ENCODE assay signal across 8 cellular contexts in the genomic region with DNA sequence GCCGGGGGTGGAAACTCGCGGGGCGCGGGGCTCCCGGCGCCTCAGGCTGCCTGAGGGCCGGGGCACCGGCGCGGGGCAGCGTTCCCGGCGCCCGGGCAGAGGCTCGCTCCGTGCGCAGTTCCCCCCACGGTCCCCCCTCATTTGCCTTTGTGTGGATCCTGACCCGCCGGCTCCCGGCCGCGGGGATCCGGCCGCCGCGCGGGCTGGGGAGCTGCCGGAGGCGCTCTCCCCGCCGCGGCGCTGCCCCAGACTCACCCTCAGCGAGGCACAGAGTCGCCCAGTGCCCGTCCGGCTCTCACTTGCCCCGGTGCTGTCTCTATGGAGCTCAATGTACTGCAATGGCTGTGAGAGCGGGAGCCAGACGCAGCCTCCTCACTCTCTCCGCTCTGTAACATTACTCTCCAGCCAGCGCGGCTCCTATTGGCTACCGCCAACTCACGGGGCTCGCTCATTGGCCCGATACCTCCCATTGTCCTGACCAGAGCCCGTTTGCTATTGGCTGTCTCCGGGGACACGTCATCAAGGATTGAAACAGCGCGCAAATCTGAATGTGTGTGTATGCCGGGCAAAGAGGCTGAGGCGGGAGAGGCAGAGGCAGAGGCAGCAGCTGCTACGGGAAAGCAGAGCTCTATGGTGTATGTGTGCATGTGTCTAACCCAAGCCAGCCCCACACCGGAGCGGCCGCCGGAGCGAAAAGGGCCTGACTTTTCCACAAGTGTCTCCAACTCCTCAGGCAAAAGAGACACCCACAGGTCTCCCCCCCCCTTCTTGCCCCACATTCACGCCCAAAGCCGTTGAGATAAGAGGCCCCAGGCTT.
A peak's percentile ranks its signal among the peaks of the same experiment; 100 is the strongest.
DNase-seq lines count a peak whose midpoint lies in the region; ATAC-seq lines count a peak whose summit lies in the region.

A gene (minus strand): TSS at position 396 of the 817 bp plus-strand sequence. CDS start 2,256 bp downstream, outside the sequence.

- peak; percentile 100 for DNase-seq in NCI-H748 (lab: John Stamatoyannopoulos, UW; ENCODE audit: unreplicated experiment)
- DNase-seq in activated CD4-positive, alpha-beta T cell treated with anti-CD3 and anti-CD28 coated beads, Interleukin-2, amount 50 U/mL, for 1 hour = peak; percentile 94
- DNase-seq in dedifferentiated amniotic fluid mesenchymal stem cell (ENCODE audit: extremely low spot score) = peak; percentile 99
- DNase-seq in left kidney (ENCODE audit: low read depth, low spot score) = peak; percentile 100
- peak; percentile 94 to 96 for DNase-seq in stimulated activated CD4-positive, alpha-beta T cell treated with anti-CD3 and anti-CD28 coated beads, Interleukin-2, amount 100 ng/mL, for 24 hours

- peak within 1 kb of the TSS; percentile 98 to 100 (median 100) for H3K9ac ChIP-seq in BLaER1 treated with 17β-estradiol and CSF1 and Interleukin-3, amounts not matched to agents 10 nM and 100 nM

- peaks cover 0 to 34% (median 17%) of the 10 kb centered on the region in 11 experiments; a peak in 14 of 22 replicates for H4K20me1 ChIP-seq in BLaER1 treated with 17β-estradiol and CSF1 and Interleukin-3, amounts not matched to agents 10 nM and 100 nM

- H3K36me3 ChIP-seq in BLaER1 treated with 17β-estradiol and CSF1 and Interleukin-3, amounts not matched to agents 10 nM and 100 nM = peaks cover 13 to 35% (median 28%) of the 10 kb centered on the region in 11 experiments; a peak in 21 of 22 replicates

- ATAC-seq in GM19351 (IDR thresholded peaks at IDR 0.05; ENCODE audit: unreplicated experiment) (peak; percentile 84), HG03521 (IDR thresholded peaks at IDR 0.05; ENCODE audit: unreplicated experiment) (peak; percentile 76)

- H3K4me3 ChIP-seq in BLaER1 treated with 17β-estradiol and CSF1 and Interleukin-3, amounts not matched to agents 10 nM and 100 nM = peak within 1 kb of the TSS; percentile 85 to 100 (median 100)

- H3K4me2 ChIP-seq in BLaER1 treated with 17β-estradiol and CSF1 and Interleukin-3, amounts not matched to agents 10 nM and 100 nM = peak within 1 kb of the TSS; percentile 84 to 99 (median 94)

- H3K27me3 ChIP-seq in BLaER1 treated with 17β-estradiol and CSF1 and Interleukin-3, amounts not matched to agents 10 nM and 100 nM = no peaks in the 10 kb centered on the region

- peaks cover 21 to 42% (median 40%) of the 10 kb centered on the region in 10 experiments for H3K4me1 ChIP-seq in BLaER1 treated with 17β-estradiol and CSF1 and Interleukin-3, amounts not matched to agents 10 nM and 100 nM

- peak within 1 kb of the TSS; percentile 98 to 100 (median 100) for H3K27ac ChIP-seq in BLaER1 treated with 17β-estradiol and CSF1 and Interleukin-3, amounts not matched to agents 10 nM and 100 nM

- no peaks in the 10 kb centered on the region for H3K9me3 ChIP-seq in BLaER1 treated with 17β-estradiol and CSF1 and Interleukin-3, amounts not matched to agents 10 nM and 100 nM (replicated peaks in 1 of 11)

Comparison
In these comparisons a context has a peak if more than half of its experiments do, and no peak if none do; other contexts are left out.
1. Peak in every context shown above with its lines: DNase-seq, ATAC-seq, H3K4me3 ChIP-seq and H3K27ac ChIP-seq.